Comparison of ENCODE assay signal across 2 cellular contexts in the genomic region with DNA sequence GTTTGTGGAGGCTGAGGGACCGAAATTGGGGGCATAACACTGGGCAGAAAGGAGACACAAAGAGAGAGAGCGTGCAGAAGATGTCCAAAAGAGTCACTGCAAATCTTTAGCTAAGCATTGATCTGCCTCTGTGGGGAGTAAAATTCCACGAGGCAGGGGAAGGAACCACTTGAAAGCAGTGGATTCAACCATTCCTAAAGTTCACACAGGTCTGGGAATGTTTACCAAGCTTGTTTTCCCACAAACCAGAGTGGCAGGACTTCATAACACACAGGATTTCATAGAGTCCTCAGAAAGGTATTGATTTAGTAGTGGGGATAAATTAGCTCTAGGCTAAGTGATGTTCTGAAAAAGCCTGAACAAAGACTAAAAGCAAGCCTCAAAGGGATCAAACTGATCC.
TF ChIP-seq lines count a peak whose summit lies in the region.

No MANE protein-coding gene starts in this region.

TF ChIP-seq in IMR-90, 13 proteins besides CTCF, POLR2A, EP300 and RAD21:
- no peak for TF ChIP-seq MAZ (IDR thresholded peaks at IDR 0.05; ENCODE audit: borderline replicate concordance, low read depth, low read length)
- TF ChIP-seq MAFK (IDR thresholded peaks at IDR 0.05; ENCODE audit: low read depth, low read length) = no peak
- no peak for TF ChIP-seq RCOR1 (IDR thresholded peaks at IDR 0.05; ENCODE audit: insufficient replicate concordance, low read length)
- TF ChIP-seq RFX5 (IDR thresholded peaks at IDR 0.05; ENCODE audit: low read depth, low read length) = no peak
- no peak for TF ChIP-seq FOS (IDR thresholded peaks at IDR 0.05; ENCODE audit: low read depth, low read length)
- TF ChIP-seq SMC3 (IDR thresholded peaks at IDR 0.05; ENCODE audit: low read depth, low read length) = no peak
- no peak for TF ChIP-seq CHD1 (IDR thresholded peaks at IDR 0.05; ENCODE audit: low read depth, low read length)
- no peak for TF ChIP-seq NFE2L2 (IDR thresholded peaks at IDR 0.05; ENCODE audit: low read depth, low read length)
- no peak for TF ChIP-seq MXI1 (IDR thresholded peaks at IDR 0.05; ENCODE audit: borderline replicate concordance, low read depth, low read length)
- TF ChIP-seq CEBPB (IDR thresholded peaks at IDR 0.05; ENCODE audit: low read depth, low read length) = no peak
- TF ChIP-seq, protein P1, sequence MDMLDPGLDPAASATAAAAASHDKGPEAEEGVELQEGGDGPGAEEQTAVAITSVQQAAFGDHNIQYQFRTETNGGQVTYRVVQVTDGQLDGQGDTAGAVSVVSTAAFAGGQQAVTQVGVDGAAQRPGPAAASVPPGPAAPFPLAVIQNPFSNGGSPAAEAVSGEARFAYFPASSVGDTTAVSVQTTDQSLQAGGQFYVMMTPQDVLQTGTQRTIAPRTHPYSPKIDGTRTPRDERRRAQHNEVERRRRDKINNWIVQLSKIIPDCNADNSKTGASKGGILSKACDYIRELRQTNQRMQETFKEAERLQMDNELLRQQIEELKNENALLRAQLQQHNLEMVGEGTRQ (IDR thresholded peaks at IDR 0.05; ENCODE audit: low read depth, low read length) = no peak
TF ChIP-seq in IMR-90: peak in this region for 0.

TF ChIP-seq in H1, 55 proteins besides CTCF, POLR2A, EP300 and RAD21:
- TF ChIP-seq POLR2AphosphoS5 (IDR thresholded peaks at IDR 0.05; ENCODE audit: low read depth, low read length) (no peak), HDAC6 (IDR thresholded peaks at IDR 0.05; ENCODE audit: low read depth, low read length) (no peak), NANOG (IDR thresholded peaks at IDR 0.05; ENCODE audit: insufficient read depth, low read depth, low read length, poor library complexity, severe bottlenecking) (no peak), KDM4A (IDR thresholded peaks at IDR 0.05; ENCODE audit: low read depth, low read length, severe bottlenecking) (no peak), KDM1A (IDR thresholded peaks at IDR 0.05; ENCODE audit: borderline replicate concordance, low read length) (no peak), TCF12 (IDR thresholded peaks at IDR 0.05; ENCODE audit: low read depth, low read length) (no peak), JUN (IDR thresholded peaks at IDR 0.05; ENCODE audit: low read depth, low read length) (no peak)
- TF ChIP-seq, protein P2, sequence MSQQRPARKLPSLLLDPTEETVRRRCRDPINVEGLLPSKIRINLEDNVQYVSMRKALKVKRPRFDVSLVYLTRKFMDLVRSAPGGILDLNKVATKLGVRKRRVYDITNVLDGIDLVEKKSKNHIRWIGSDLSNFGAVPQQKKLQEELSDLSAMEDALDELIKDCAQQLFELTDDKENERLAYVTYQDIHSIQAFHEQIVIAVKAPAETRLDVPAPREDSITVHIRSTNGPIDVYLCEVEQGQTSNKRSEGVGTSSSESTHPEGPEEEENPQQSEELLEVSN (IDR thresholded peaks at IDR 0.05) = no peak
